ENCODE assay signal across 1 cellular context in genomic region chr15:48440084-48440483, GRCh38.
A peak's percentile ranks its signal among the peaks of the same experiment; 100 is the strongest.
TF ChIP-seq lines count a peak whose summit lies in the region.

No MANE protein-coding gene starts in this region.

TF ChIP-seq in SK-N-SH, 30 proteins besides CTCF, POLR2A, EP300 and RAD21:
- TF ChIP-seq TCF12 (IDR thresholded peaks at IDR 0.05) = peak; percentile 9; the same call in 1 of the 2 replicates
- TF ChIP-seq YY1 (IDR thresholded peaks at IDR 0.05; ENCODE audit: low read depth) = no peak
- no peak for TF ChIP-seq PBX3 (IDR thresholded peaks at IDR 0.05)
- no peak for TF ChIP-seq TAF1 (IDR thresholded peaks at IDR 0.05; ENCODE audit: borderline replicate concordance, low read depth, low read length)
- no peak for TF ChIP-seq TEAD4 (IDR thresholded peaks at IDR 0.05; ENCODE audit: borderline replicate concordance, insufficient read depth)
- TF ChIP-seq SMC3 (IDR thresholded peaks at IDR 0.05; ENCODE audit: low read depth, low read length) = no peak
